In genomic region chr19:29086182-29086581, GRCh38 we compare ENCODE assay signal across 1 cellular context.
TF ChIP-seq lines count a peak whose summit lies in the region.

No MANE protein-coding gene starts in this region.

TF ChIP-seq in HepG2, 621 proteins besides CTCF, POLR2A, EP300 and RAD21 (continued from another document):
- TF ChIP-seq PRDM10 (CRISPR knock-in tag; IDR thresholded peaks at IDR 0.05; ENCODE audit: low read depth) = no peak
- TF ChIP-seq MTA1 (CRISPR knock-in tag; IDR thresholded peaks at IDR 0.05; ENCODE audit: borderline replicate concordance) = no peak
- no peak for TF ChIP-seq ARID2 (CRISPR knock-in tag; IDR thresholded peaks at IDR 0.05; ENCODE audit: borderline replicate concordance)
- no peak for TF ChIP-seq ZNF281 (CRISPR knock-in tag; IDR thresholded peaks at IDR 0.05; ENCODE audit: borderline replicate concordance)
- TF ChIP-seq FOXA3 (CRISPR knock-in tag; IDR thresholded peaks at IDR 0.05) = no peak
- no peak for TF ChIP-seq ZNF674 (CRISPR knock-in tag; IDR thresholded peaks at IDR 0.05; ENCODE audit: low read depth)
- TF ChIP-seq KDM2A (CRISPR knock-in tag; IDR thresholded peaks at IDR 0.05; ENCODE audit: borderline replicate concordance, low read depth) = no peak
- peak; percentile 72 for TF ChIP-seq BHLHE40 (IDR thresholded peaks at IDR 0.05; ENCODE audit: low read length)
- 0 out of 2 replicates have a peak, but pooled peaks have one; percentile 14 for TF ChIP-seq ZNF687 (CRISPR knock-in tag; IDR thresholded peaks at IDR 0.05)
- no peak for TF ChIP-seq NFYB (CRISPR knock-in tag; IDR thresholded peaks at IDR 0.05)
- TF ChIP-seq ZBTB8A (CRISPR knock-in tag; IDR thresholded peaks at IDR 0.05; ENCODE audit: borderline replicate concordance, low read depth) = no peak
TF ChIP-seq in HepG2: peak in this region for 2.
